Comparison of ENCODE assay signal across 1 cellular context in the genomic region with DNA sequence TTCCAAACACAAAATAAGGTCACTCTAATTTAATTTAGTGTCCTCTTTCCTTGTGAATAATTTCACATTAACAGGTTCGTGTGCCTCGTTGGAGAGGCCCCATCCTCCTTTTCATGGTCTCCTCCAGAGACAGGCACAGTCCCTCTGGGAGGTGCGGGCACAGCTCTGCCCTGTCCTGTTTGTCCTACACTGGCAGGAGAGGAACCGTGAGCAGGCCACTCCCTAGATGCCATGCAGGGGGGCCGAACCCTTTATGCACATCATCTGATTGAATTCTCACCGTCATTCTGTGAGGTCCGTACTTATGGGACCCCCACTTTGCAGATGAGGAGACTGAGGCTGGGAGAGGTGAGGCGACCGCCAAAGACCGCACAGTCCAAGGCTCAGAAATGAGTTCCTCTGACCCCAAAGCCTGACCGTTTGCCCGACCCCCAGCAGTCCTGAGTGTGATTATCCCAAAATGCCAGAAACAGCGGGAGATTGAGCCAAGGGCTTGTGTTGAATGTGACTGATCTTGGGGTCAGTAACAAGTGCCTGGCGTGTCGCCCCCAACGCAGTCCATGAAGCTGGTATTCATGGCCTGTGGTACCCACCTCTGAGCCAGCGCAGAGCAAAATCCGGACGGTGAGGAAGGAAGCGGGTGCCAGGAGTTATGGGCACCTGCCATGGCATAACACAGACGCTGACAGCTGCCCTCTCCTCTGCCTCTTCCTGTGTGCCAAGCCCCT.
TF ChIP-seq lines count a peak whose summit lies in the region.

No MANE protein-coding gene starts in this region.

TF ChIP-seq in H1, 55 proteins besides CTCF, POLR2A, EP300 and RAD21 (continued from another document):
- TF ChIP-seq CHD7 (IDR thresholded peaks at IDR 0.05; ENCODE audit: insufficient replicate concordance, low read length) (no peak), E2F6 (IDR thresholded peaks at IDR 0.05) (no peak), BCL11A (IDR thresholded peaks at IDR 0.05; ENCODE audit: low read depth in 2 of 2, low read length in 2 of 2) (no peak), POLR2AphosphoS5 (IDR thresholded peaks at IDR 0.05; ENCODE audit: low read depth, low read length) (no peak)
- TF ChIP-seq, protein P1, sequence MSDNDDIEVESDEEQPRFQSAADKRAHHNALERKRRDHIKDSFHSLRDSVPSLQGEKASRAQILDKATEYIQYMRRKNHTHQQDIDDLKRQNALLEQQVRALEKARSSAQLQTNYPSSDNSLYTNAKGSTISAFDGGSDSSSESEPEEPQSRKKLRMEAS (IDR thresholded peaks at IDR 0.05): no peak
